ENCODE assay signal across 9 cellular contexts in the genomic region with DNA sequence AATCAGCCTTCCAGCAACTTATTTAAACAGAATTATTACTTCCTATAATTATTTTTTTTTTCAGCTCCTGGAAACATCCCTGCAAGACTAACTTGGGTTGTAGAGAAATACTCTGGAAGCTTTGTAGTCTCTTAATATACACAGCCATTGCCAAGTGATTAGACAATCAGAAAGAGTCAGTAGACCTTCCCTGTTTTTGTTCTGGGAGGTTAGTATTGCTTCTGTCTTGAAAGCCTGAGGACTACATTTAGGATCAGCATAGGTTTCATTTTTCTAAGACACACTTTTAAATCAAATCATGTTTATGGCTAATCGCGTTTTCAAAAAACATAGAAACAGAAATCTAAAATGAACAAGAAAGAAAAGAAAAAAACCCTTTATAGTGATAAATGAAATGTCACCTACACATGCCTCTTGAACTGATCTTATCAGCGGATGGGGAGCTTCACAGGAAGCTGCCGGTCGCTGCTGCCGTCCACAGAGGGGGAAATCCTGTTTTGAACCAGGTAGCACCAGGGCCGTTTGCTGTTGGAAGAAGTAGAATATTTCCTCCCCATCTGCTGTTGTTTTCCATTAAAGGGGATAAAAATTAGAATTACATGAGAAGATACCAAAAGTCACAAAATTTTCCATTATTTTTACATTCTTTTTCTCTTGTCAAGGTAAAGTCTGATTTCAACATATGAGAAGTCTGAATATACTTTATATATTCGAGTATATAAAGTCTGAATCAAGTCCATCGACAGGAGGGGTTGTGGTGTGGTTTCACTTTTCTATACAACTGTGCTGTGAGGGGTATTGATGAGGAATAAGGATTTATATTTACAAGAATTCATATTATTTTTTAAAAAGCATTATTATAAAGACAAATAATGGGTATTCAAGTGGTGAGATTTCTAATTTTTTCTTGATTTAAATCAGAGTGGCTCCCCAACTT.
DNase-seq lines count a peak whose midpoint lies in the region; ATAC-seq and TF ChIP-seq lines count a peak whose summit lies in the region.
"Had no signal": no experiment of that assay in that cellular context is flagged by ENCODE, and none has a peak within 500 bp of the region (broad histone marks: within the 10 kb centered on the region; RNA-seq: fewer than 3 reads in every experiment).

No MANE protein-coding gene starts in this region.

- intact Hi-C loops in mucosa of descending colon (cut with DNase I, micrococcal nuclease) = loop anchor here in 1 of 2 donors (10.0 kb wide), 1 partner anchor 132 kb away; no protein-coding TSS in a partner anchor

- H3K4me1 Mint-ChIP-seq in T-cell = peaks cover 57 to 68% (median 59%) of the 10 kb centered on the region in 3 donors
- H3K4me1 Mint-ChIP-seq in stimulated activated memory B cell treated with anti-CD40 and anti-IgM and Interleukin-4, amounts not matched to agents 10 μg/mL and 1 μg/mL and 100 μg/mL, for 72 hours = peaks cover 20% of the 10 kb centered on the region

- no peak for TF ChIP-seq CTCF in mucosa of descending colon (IDR thresholded peaks at IDR 0.05)

- H3K27me3 ChIP-seq in trophoblast cell (ENCODE audit: insufficient read depth, low read length) = no peaks in the 10 kb centered on the region

- no peak overlapping the region for H3K18ac ChIP-seq in trophoblast cell (ENCODE audit: low read length)

- H3K36me3 ChIP-seq in mucosa of descending colon (ENCODE audit: low read depth) (no peaks in the 10 kb centered on the region), trophoblast cell (ENCODE audit: control insufficient read depth in 1 of 2, insufficient read depth in 2 of 2, low read length in 2 of 2) (no peaks in the 10 kb centered on the region)

- H3K4me2 ChIP-seq in trophoblast cell (ENCODE audit: low read length) = no peak overlapping the region

- peak overlapping the region; percentile 87 to 88 for H3K27ac Mint-ChIP-seq in T-cell
- peak overlapping the region; percentile 39 for H3K27ac Mint-ChIP-seq in stimulated activated memory B cell treated with anti-CD40 and anti-IgM and Interleukin-4, amounts not matched to agents 10 μg/mL and 1 μg/mL and 100 μg/mL, for 72 hours

- H3K27ac ChIP-seq in trophoblast cell (ENCODE audit: low read depth, low read length) = no peak overlapping the region

- ATAC-seq in T-cell (replicated peaks in 1 of 4) (peak; percentile 96 to 100 (median 100)), mucosa of descending colon (peak; percentile 39), GM18511 (IDR thresholded peaks at IDR 0.05; ENCODE audit: unreplicated experiment) (no peak), HG03039 (IDR thresholded peaks at IDR 0.05; ENCODE audit: unreplicated experiment) (no peak)
- peak; percentile 56 for ATAC-seq in stimulated activated memory B cell treated with anti-CD40 and anti-IgM and Interleukin-4, amounts not matched to agents 10 μg/mL and 1 μg/mL and 100 μg/mL, for 72 hours

- no peak overlapping the region for H3K14ac ChIP-seq in trophoblast cell (ENCODE audit: low read length)

- no peaks in the 10 kb centered on the region for H3K79me1 ChIP-seq in trophoblast cell (ENCODE audit: low read length)

- POLR2A ChIA-PET in T-cell (lab: Charles Lee) = interaction anchor here in 1 of 2 donors (0.7 kb wide), 1 partner anchor 80 kb away, joined by 4 read pairs; no protein-coding TSS in a partner anchor

- WGBS in trophoblast cell (ENCODE audit: extremely low coverage, insufficient coverage, insufficient read length) = no CpG with 5 or more reads among the region's 9 CpGs

- no peak overlapping the region for H2BK12ac ChIP-seq in trophoblast cell (ENCODE audit: low read length)

- CTCF ChIA-PET in T-cell (lab: Charles Lee) = interaction anchor here (0.6 to 1.4 kb wide), 6 partner anchors 12 to 401 kb away, joined by 3 to 6 read pairs (median 3); a partner anchor contains a TSS

- H3K36me3 Mint-ChIP-seq in T-cell = no peaks in the 10 kb centered on the region
- no peaks in the 10 kb centered on the region for H3K36me3 Mint-ChIP-seq in stimulated activated memory B cell treated with anti-CD40 and anti-IgM and Interleukin-4, amounts not matched to agents 10 μg/mL and 1 μg/mL and 100 μg/mL, for 72 hours

- H4K91ac ChIP-seq in trophoblast cell (ENCODE audit: low read depth, low read length) = no peak overlapping the region

- DNase-seq in T-cell = peak; percentile 13 to 80 (median 67)
- peak; percentile 51 for DNase-seq in activated T-cell treated with anti-CD3 and anti-CD28 coated beads, Interleukin-2, amount 50 U/mL, for 1 hour
- peak in 1 of 3 donors; percentile 69 for DNase-seq in mucosa of descending colon
- no peak for DNase-seq in trophoblast cell
- no peak for DNase-seq in NCI-H2081 (lab: John Stamatoyannopoulos, UW)
- DNase-seq: NCI-H187 treated with DMSO at 0.1 percent for 48 hours had no signal

- peaks cover 0 to 3% (median 0%) of the 10 kb centered on the region in 3 donors for H3K9me3 Mint-ChIP-seq in T-cell
- H3K9me3 Mint-ChIP-seq in stimulated activated memory B cell treated with anti-CD40 and anti-IgM and Interleukin-4, amounts not matched to agents 10 μg/mL and 1 μg/mL and 100 μg/mL, for 72 hours = no peaks in the 10 kb centered on the region

- no peak overlapping the region for H2BK5ac ChIP-seq in trophoblast cell (ENCODE audit: low read depth, low read length, poor library complexity)

- no peak overlapping the region for H2AK5ac ChIP-seq in trophoblast cell (ENCODE audit: low read length)

- H3K27me3 Mint-ChIP-seq in T-cell = no peaks in the 10 kb centered on the region
- no peaks in the 10 kb centered on the region for H3K27me3 Mint-ChIP-seq in stimulated activated memory B cell treated with anti-CD40 and anti-IgM and Interleukin-4, amounts not matched to agents 10 μg/mL and 1 μg/mL and 100 μg/mL, for 72 hours

- H4K12ac ChIP-seq in trophoblast cell (ENCODE audit: low read depth, low read length) = no peak overlapping the region

- no peak overlapping the region for H3K9ac ChIP-seq in trophoblast cell (ENCODE audit: low read length)

- no peak overlapping the region for H3K4ac ChIP-seq in trophoblast cell (ENCODE audit: low read depth, low read length)

- H3K9me3 ChIP-seq in mucosa of descending colon = no peaks in the 10 kb centered on the region
- no peaks in the 10 kb centered on the region for H3K9me3 ChIP-seq in trophoblast cell (ENCODE audit: insufficient read depth, low read depth, low read length)

- no peak overlapping the region for H2AFZ ChIP-seq in trophoblast cell (ENCODE audit: insufficient read depth, low read length, poor library complexity)

- no peak overlapping the region for H4K8ac ChIP-seq in trophoblast cell (ENCODE audit: low read depth, low read length)

- H3K23ac ChIP-seq in trophoblast cell (ENCODE audit: low read length) = no peak overlapping the region

- peaks cover 6% of the 10 kb centered on the region for H3K4me1 ChIP-seq in mucosa of descending colon (ENCODE audit: low read depth)
- H3K4me1 ChIP-seq in trophoblast cell (ENCODE audit: control insufficient read depth in 1 of 2, insufficient read depth in 2 of 2, low read length in 2 of 2) = no peaks in the 10 kb centered on the region

- H3K79me2 ChIP-seq in trophoblast cell (ENCODE audit: control insufficient read depth, insufficient read depth, low read length, poor library complexity) = no peaks in the 10 kb centered on the region

- no peak overlapping the region for H2BK120ac ChIP-seq in trophoblast cell (ENCODE audit: insufficient read depth, low read length, poor library complexity)

- H3K4me3 ChIP-seq in mucosa of descending colon = no peak overlapping the region
- no peak overlapping the region for H3K4me3 ChIP-seq in trophoblast cell (ENCODE audit: low read depth, low read length)

- peak overlapping the region; percentile 55 to 68 (median 66) for H3K4me3 Mint-ChIP-seq in T-cell
- peak overlapping the region; percentile 65 for H3K4me3 Mint-ChIP-seq in stimulated activated memory B cell treated with anti-CD40 and anti-IgM and Interleukin-4, amounts not matched to agents 10 μg/mL and 1 μg/mL and 100 μg/mL, for 72 hours

Comparison
In these comparisons a context has a peak if more than half of its experiments do, and no peak if none do; other contexts are left out.
1. ATAC-seq: peak in T-cell (4 of 4), mucosa of descending colon (single experiment) and stimulated activated memory B cell treated with anti-CD40 and anti-IgM and Interleukin-4, amounts not matched to agents 10 μg/mL and 1 μg/mL and 100 μg/mL, for 72 hours (single experiment); none in GM18511 (single experiment) and HG03039 (single experiment).
2. DNase-seq: peak in T-cell (34 of 34) and activated T-cell treated with anti-CD3 and anti-CD28 coated beads, Interleukin-2, amount 50 U/mL, for 1 hour (single experiment); none in trophoblast cell (0 of 2) and NCI-H2081 (0 of 2).